ENCODE assay signal across 1 cellular context in the genomic region with DNA sequence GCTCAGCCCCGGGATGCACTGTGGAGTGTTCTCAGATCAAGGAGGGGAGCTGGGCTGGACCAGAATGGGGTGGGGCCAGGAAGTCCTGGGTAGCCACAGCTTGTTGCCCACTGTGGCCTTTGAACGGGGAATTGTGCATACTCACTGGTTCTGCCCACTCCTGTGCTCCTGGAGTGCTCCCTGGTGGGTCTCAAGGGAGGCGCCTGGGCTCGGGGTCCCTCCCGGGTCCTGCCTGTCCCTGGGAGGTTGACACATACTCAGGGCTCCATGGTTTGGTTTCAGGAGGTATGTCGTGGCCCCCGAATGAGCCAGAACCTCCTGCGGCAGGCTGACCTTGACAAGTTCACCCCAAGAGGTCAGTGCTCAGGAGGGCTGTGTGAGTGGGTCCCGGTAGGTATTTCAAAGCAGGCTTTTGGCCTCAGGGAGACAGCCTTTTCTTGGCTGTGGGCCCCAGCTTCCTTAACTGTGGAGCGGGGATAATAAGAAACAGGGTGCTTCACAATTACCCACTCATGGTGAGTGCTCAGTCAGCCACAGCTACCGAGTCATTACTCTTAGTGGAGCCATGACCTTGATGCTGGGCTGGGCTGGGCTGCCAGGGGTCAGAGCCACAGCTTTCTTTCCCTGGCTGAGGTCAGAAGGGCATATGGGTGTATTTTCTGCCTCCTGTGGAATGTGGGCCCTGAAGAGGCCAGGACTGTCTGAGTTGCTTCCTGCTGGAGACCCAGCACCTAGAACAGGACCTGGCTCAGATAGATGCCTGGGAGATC.
TF ChIP-seq lines count a peak whose summit lies in the region.

No MANE protein-coding gene starts in this region.

TF ChIP-seq in HepG2, 621 proteins besides CTCF, POLR2A, EP300 and RAD21 (continued from another document and continues in another):
- TF ChIP-seq, protein P1, sequence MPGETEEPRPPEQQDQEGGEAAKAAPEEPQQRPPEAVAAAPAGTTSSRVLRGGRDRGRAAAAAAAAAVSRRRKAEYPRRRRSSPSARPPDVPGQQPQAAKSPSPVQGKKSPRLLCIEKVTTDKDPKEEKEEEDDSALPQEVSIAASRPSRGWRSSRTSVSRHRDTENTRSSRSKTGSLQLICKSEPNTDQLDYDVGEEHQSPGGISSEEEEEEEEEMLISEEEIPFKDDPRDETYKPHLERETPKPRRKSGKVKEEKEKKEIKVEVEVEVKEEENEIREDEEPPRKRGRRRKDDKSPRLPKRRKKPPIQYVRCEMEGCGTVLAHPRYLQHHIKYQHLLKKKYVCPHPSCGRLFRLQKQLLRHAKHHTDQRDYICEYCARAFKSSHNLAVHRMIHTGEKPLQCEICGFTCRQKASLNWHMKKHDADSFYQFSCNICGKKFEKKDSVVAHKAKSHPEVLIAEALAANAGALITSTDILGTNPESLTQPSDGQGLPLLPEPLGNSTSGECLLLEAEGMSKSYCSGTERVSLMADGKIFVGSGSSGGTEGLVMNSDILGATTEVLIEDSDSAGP (CRISPR knock-in tag; IDR thresholded peaks at IDR 0.05; ENCODE audit: borderline replicate concordance), result 0 out of 2 replicates have a peak, but pooled peaks have one; percentile 28
- TF ChIP-seq KDM5B (CRISPR knock-in tag; IDR thresholded peaks at IDR 0.05; ENCODE audit: borderline replicate concordance) (no peak), SRSF9 (IDR thresholded peaks at IDR 0.05; ENCODE audit: borderline replicate concordance, insufficient read depth, low read depth, low read length, poor library complexity, severe bottlenecking) (no peak), ZNF761 (CRISPR knock-in tag; conservative IDR thresholded peaks at IDR 0.05) (no peak), CBX2 (IDR thresholded peaks at IDR 0.05; ENCODE audit: low read depth, low read length) (no peak), CBX2 (CRISPR knock-in tag; IDR thresholded peaks at IDR 0.05; ENCODE audit: low read depth) (no peak), ZNF460 (CRISPR knock-in tag; IDR thresholded peaks at IDR 0.05; ENCODE audit: borderline replicate concordance) (no peak), SSRP1 (CRISPR knock-in tag; IDR thresholded peaks at IDR 0.05) (no peak), KLF12 (CRISPR knock-in tag; IDR thresholded peaks at IDR 0.05; ENCODE audit: borderline replicate concordance) (no peak), ATF7 (IDR thresholded peaks at IDR 0.05) (no peak), ATF7 (CRISPR knock-in tag; IDR thresholded peaks at IDR 0.05) (no peak), NR2F6 (IDR thresholded peaks at IDR 0.05) (peak; percentile 83), NR2F6 (CRISPR knock-in tag; IDR thresholded peaks at IDR 0.05) (peak; percentile 72), ZNF441 (CRISPR knock-in tag; IDR thresholded peaks at IDR 0.05; ENCODE audit: borderline replicate concordance) (no peak), ATM (IDR thresholded peaks at IDR 0.05; ENCODE audit: borderline replicate concordance) (no peak), ZNF678 (CRISPR knock-in tag; IDR thresholded peaks at IDR 0.05) (no peak), CBFB (CRISPR knock-in tag; IDR thresholded peaks at IDR 0.05) (no peak), KLF16 (CRISPR knock-in tag; IDR thresholded peaks at IDR 0.05) (no peak), ZNF256 (CRISPR knock-in tag; conservative IDR thresholded peaks at IDR 0.05) (no peak), ZNF205 (CRISPR knock-in tag; IDR thresholded peaks at IDR 0.05) (no peak), ZBTB42 (CRISPR knock-in tag; IDR thresholded peaks at IDR 0.05) (no peak), ZNF547 (CRISPR knock-in tag; IDR thresholded peaks at IDR 0.05) (no peak), WIZ (CRISPR knock-in tag; IDR thresholded peaks at IDR 0.05) (no peak), ZNF282 (IDR thresholded peaks at IDR 0.05; ENCODE audit: partially characterized antibody) (no peak), ZFP36L2 (CRISPR knock-in tag; IDR thresholded peaks at IDR 0.05) (no peak), ZSCAN25 (CRISPR knock-in tag; IDR thresholded peaks at IDR 0.05) (no peak), SIN3B (IDR thresholded peaks at IDR 0.05; ENCODE audit: low read length) (no peak), ZNF747 (CRISPR knock-in tag; IDR thresholded peaks at IDR 0.05; ENCODE audit: borderline replicate concordance) (no peak), ZNF383 (CRISPR knock-in tag; IDR thresholded peaks at IDR 0.05; ENCODE audit: borderline replicate concordance) (no peak), ZNF589 (CRISPR knock-in tag; conservative IDR thresholded peaks at IDR 0.05) (no peak), ZFYVE20 (CRISPR knock-in tag; IDR thresholded peaks at IDR 0.05; ENCODE audit: borderline replicate concordance, low read depth) (no peak), KLF11 (CRISPR knock-in tag; IDR thresholded peaks at IDR 0.05) (no peak), CCAR2 (optimal IDR thresholded peaks at IDR 0.05; ENCODE audit: low read depth, low read length) (no peak), GATAD2A (CRISPR knock-in tag; IDR thresholded peaks at IDR 0.05) (0 out of 2 replicates have a peak, but pooled peaks have one; percentile 24), SP4 (CRISPR knock-in tag; IDR thresholded peaks at IDR 0.05) (no peak)
- TF ChIP-seq, protein P2, sequence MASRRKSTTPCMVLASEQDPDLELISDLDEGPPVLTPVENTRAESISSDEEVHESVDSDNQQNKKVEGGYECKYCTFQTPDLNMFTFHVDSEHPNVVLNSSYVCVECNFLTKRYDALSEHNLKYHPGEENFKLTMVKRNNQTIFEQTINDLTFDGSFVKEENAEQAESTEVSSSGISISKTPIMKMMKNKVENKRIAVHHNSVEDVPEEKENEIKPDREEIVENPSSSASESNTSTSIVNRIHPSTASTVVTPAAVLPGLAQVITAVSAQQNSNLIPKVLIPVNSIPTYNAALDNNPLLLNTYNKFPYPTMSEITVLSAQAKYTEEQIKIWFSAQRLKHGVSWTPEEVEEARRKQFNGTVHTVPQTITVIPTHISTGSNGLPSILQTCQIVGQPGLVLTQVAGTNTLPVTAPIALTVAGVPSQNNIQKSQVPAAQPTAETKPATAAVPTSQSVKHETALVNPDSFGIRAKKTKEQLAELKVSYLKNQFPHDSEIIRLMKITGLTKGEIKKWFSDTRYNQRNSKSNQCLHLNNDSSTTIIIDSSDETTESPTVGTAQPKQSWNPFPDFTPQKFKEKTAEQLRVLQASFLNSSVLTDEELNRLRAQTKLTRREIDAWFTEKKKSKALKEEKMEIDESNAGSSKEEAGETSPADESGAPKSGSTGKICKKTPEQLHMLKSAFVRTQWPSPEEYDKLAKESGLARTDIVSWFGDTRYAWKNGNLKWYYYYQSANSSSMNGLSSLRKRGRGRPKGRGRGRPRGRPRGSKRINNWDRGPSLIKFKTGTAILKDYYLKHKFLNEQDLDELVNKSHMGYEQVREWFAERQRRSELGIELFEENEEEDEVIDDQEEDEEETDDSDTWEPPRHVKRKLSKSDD (CRISPR knock-in tag; IDR thresholded peaks at IDR 0.05; ENCODE audit: low read depth), result no peak
- TF ChIP-seq, protein P3, sequence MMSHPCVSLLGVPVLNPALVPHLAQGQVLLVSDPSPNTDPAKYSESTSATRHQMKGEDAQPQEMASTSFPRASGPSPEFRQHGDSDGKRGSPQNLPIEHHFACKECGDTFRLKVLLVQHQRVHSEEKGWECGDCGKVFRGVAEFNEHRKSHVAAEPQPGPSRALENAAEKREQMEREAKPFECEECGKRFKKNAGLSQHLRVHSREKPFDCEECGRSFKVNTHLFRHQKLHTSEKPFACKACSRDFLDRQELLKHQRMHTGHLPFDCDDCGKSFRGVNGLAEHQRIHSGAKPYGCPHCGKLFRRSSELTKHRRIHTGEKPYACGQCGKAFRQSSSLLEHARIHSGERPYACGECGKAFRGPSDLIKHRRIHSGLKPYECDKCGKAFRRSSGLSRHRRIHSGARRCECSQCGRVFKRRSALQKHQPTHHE (CRISPR knock-in tag; IDR thresholded peaks at IDR 0.05; ENCODE audit: borderline replicate concordance), result no peak
- TF ChIP-seq, protein P4, sequence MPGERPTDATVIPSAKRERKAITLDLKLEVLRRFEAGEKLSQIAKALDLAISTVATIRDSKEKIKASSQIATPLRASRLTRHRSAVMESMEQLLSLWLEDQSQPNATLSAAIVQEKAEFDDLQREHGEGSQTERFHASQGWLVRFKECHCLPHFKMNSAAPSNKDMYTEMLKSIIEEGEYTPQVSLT (CRISPR knock-in tag; IDR thresholded peaks at IDR 0.05; ENCODE audit: borderline replicate concordance, low read depth), result no peak
- TF ChIP-seq, protein P5, sequence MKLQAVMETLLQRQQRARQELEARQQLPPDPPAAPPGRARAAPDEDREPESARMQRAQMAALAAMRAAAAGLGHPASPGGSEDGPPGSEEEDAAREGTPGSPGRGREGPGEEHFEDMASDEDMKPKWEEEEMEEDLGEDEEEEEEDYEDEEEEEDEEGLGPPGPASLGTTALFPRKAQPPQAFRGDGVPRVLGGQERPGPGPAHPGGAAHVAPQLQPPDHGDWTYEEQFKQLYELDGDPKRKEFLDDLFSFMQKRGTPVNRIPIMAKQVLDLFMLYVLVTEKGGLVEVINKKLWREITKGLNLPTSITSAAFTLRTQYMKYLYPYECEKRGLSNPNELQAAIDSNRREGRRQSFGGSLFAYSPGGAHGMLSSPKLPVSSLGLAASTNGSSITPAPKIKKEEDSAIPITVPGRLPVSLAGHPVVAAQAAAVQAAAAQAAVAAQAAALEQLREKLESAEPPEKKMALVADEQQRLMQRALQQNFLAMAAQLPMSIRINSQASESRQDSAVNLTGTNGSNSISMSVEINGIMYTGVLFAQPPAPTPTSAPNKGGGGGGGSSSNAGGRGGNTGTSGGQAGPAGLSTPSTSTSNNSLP (IDR thresholded peaks at IDR 0.05; ENCODE audit: low read depth, low read length), result no peak
- TF ChIP-seq, protein P6, sequence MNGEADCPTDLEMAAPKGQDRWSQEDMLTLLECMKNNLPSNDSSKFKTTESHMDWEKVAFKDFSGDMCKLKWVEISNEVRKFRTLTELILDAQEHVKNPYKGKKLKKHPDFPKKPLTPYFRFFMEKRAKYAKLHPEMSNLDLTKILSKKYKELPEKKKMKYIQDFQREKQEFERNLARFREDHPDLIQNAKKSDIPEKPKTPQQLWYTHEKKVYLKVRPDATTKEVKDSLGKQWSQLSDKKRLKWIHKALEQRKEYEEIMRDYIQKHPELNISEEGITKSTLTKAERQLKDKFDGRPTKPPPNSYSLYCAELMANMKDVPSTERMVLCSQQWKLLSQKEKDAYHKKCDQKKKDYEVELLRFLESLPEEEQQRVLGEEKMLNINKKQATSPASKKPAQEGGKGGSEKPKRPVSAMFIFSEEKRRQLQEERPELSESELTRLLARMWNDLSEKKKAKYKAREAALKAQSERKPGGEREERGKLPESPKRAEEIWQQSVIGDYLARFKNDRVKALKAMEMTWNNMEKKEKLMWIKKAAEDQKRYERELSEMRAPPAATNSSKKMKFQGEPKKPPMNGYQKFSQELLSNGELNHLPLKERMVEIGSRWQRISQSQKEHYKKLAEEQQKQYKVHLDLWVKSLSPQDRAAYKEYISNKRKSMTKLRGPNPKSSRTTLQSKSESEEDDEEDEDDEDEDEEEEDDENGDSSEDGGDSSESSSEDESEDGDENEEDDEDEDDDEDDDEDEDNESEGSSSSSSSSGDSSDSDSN (CRISPR knock-in tag; IDR thresholded peaks at IDR 0.05), result no peak
- TF ChIP-seq, protein P7, sequence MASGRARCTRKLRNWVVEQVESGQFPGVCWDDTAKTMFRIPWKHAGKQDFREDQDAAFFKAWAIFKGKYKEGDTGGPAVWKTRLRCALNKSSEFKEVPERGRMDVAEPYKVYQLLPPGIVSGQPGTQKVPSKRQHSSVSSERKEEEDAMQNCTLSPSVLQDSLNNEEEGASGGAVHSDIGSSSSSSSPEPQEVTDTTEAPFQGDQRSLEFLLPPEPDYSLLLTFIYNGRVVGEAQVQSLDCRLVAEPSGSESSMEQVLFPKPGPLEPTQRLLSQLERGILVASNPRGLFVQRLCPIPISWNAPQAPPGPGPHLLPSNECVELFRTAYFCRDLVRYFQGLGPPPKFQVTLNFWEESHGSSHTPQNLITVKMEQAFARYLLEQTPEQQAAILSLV (CRISPR knock-in tag; IDR thresholded peaks at IDR 0.05; ENCODE audit: borderline replicate concordance), result no peak
- TF ChIP-seq, protein P8, sequence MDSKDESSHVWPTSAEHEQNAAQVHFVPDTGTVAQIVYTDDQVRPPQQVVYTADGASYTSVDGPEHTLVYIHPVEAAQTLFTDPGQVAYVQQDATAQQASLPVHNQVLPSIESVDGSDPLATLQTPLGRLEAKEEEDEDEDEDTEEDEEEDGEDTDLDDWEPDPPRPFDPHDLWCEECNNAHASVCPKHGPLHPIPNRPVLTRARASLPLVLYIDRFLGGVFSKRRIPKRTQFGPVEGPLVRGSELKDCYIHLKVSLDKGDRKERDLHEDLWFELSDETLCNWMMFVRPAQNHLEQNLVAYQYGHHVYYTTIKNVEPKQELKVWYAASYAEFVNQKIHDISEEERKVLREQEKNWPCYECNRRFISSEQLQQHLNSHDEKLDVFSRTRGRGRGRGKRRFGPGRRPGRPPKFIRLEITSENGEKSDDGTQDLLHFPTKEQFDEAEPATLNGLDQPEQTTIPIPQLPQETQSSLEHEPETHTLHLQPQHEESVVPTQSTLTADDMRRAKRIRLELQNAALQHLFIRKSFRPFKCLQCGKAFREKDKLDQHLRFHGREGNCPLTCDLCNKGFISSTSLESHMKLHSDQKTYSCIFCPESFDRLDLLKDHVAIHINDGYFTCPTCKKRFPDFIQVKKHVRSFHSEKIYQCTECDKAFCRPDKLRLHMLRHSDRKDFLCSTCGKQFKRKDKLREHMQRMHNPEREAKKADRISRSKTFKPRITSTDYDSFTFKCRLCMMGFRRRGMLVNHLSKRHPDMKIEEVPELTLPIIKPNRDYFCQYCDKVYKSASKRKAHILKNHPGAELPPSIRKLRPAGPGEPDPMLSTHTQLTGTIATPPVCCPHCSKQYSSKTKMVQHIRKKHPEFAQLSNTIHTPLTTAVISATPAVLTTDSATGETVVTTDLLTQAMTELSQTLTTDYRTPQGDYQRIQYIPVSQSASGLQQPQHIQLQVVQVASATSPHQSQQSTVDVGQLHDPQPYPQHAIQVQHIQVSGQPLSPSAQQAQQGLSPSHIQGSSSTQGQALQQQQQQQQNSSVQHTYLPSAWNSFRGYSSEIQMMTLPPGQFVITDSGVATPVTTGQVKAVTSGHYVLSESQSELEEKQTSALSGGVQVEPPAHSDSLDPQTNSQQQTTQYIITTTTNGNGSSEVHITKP (CRISPR knock-in tag; IDR thresholded peaks at IDR 0.05; ENCODE audit: low read depth), result no peak
- TF ChIP-seq, protein P9, sequence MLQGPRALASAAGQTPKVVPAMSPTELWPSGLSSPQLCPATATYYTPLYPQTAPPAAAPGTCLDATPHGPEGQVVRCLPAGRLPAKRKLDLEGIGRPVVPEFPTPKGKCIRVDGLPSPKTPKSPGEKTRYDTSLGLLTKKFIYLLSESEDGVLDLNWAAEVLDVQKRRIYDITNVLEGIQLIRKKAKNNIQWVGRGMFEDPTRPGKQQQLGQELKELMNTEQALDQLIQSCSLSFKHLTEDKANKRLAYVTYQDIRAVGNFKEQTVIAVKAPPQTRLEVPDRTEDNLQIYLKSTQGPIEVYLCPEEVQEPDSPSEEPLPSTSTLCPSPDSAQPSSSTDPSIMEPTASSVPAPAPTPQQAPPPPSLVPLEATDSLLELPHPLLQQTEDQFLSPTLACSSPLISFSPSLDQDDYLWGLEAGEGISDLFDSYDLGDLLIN (CRISPR knock-in tag; IDR thresholded peaks at IDR 0.05; ENCODE audit: borderline replicate concordance), result no peak
- TF ChIP-seq, protein P10, sequence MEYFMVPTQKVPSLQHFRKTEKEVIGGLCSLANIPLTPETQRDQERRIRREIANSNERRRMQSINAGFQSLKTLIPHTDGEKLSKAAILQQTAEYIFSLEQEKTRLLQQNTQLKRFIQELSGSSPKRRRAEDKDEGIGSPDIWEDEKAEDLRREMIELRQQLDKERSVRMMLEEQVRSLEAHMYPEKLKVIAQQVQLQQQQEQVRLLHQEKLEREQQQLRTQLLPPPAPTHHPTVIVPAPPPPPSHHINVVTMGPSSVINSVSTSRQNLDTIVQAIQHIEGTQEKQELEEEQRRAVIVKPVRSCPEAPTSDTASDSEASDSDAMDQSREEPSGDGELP (IDR thresholded peaks at IDR 0.05; ENCODE audit: borderline replicate concordance, low read depth), result no peak
